1 cellular context compared by ENCODE assay signal in the genomic region with DNA sequence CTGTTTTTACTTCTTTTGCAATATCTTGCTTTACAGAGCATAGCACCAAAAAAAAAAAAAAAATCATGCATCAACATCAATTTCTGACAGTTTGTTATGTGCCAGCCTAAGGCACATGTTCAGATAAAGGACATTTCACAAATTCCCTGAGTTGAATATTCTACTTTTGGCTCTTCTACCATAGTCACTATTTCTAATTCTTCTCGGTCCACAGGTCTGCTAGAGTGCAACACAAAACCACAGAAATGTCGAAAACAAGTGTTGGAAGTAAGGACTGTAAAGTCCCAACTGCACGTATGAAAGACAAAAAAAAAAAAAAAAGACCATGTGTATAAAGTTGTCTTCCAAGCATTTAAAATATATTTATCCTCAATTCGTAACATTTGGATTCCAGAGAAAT.
TF ChIP-seq lines count a peak whose summit lies in the region.

No MANE protein-coding gene starts in this region.

TF ChIP-seq in IMR-90, 13 proteins besides CTCF, POLR2A, EP300 and RAD21 (continued from another document):
- TF ChIP-seq FOS (IDR thresholded peaks at IDR 0.05; ENCODE audit: low read depth, low read length) = no peak
- no peak for TF ChIP-seq RCOR1 (IDR thresholded peaks at IDR 0.05; ENCODE audit: insufficient replicate concordance, low read length)
- no peak for TF ChIP-seq BHLHE40 (IDR thresholded peaks at IDR 0.05; ENCODE audit: low read depth, low read length)
- TF ChIP-seq MXI1 (IDR thresholded peaks at IDR 0.05; ENCODE audit: borderline replicate concordance, low read depth, low read length) = no peak
- TF ChIP-seq, protein P1, sequence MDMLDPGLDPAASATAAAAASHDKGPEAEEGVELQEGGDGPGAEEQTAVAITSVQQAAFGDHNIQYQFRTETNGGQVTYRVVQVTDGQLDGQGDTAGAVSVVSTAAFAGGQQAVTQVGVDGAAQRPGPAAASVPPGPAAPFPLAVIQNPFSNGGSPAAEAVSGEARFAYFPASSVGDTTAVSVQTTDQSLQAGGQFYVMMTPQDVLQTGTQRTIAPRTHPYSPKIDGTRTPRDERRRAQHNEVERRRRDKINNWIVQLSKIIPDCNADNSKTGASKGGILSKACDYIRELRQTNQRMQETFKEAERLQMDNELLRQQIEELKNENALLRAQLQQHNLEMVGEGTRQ (IDR thresholded peaks at IDR 0.05; ENCODE audit: low read depth, low read length) = no peak
- no peak for TF ChIP-seq CEBPB (IDR thresholded peaks at IDR 0.05; ENCODE audit: low read depth, low read length)
- TF ChIP-seq SMC3 (IDR thresholded peaks at IDR 0.05; ENCODE audit: low read depth, low read length) = no peak
- TF ChIP-seq CHD1 (IDR thresholded peaks at IDR 0.05; ENCODE audit: low read depth, low read length) = no peak
- no peak for TF ChIP-seq MAZ (IDR thresholded peaks at IDR 0.05; ENCODE audit: borderline replicate concordance, low read depth, low read length)
- no peak for TF ChIP-seq NFE2L2 (IDR thresholded peaks at IDR 0.05; ENCODE audit: low read depth, low read length)
- TF ChIP-seq RFX5 (IDR thresholded peaks at IDR 0.05; ENCODE audit: low read depth, low read length) = no peak
- TF ChIP-seq, protein P2, sequence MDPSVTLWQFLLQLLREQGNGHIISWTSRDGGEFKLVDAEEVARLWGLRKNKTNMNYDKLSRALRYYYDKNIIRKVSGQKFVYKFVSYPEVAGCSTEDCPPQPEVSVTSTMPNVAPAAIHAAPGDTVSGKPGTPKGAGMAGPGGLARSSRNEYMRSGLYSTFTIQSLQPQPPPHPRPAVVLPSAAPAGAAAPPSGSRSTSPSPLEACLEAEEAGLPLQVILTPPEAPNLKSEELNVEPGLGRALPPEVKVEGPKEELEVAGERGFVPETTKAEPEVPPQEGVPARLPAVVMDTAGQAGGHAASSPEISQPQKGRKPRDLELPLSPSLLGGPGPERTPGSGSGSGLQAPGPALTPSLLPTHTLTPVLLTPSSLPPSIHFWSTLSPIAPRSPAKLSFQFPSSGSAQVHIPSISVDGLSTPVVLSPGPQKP (IDR thresholded peaks at IDR 0.05; ENCODE audit: borderline replicate concordance, low read depth, low read length) = no peak
